In genomic region chr19:18013621-18014111, GRCh38 we compare ENCODE assay signal across 9 cellular contexts. TPM values are rescaled to one million over a fixed set of nuclear protein-coding genes. Genes with fewer than 3 reads are reported as not detected.
A peak's percentile ranks its signal among the peaks of the same experiment; 100 is the strongest.
DNase-seq lines count a peak whose midpoint lies in the region; ATAC-seq and TF ChIP-seq lines count a peak whose summit lies in the region.
"Had no signal": no experiment of that assay in that cellular context is flagged by ENCODE, and none has a peak within 500 bp of the region (broad histone marks: within the 10 kb centered on the region; RNA-seq: fewer than 3 reads in every experiment).

No MANE protein-coding gene starts in this region.

- no peak for TF ChIP-seq EP300 in transverse colon (IDR thresholded peaks at IDR 0.05; ENCODE audit: low read depth)

- CTCF ChIA-PET in activated naive CD4-positive, alpha-beta T cell treated with anti-CD3 and anti-CD28 coated beads, Interleukin-2, amount 10 ng/mL, durations not matched to agents 7 days and 5 days (lab: Charles Lee), result interaction anchor here (1.4 to 1.9 kb wide), 4 partner anchors 8 to 46 kb away, joined by 3 to 8 read pairs (median 3); no protein-coding TSS in a partner anchor

- H3K9me3 ChIP-seq in body of pancreas (no peaks in the 10 kb centered on the region), mucosa of descending colon (no peaks in the 10 kb centered on the region), transverse colon (no peaks in the 10 kb centered on the region)
- H3K9me3 ChIP-seq: MG63 had no signal

- H3K27me3 Mint-ChIP-seq in activated naive CD4-positive, alpha-beta T cell treated with anti-CD3 and anti-CD28 coated beads, Interleukin-2, amount 10 ng/mL, durations not matched to agents 7 days and 5 days, result no peaks in the 10 kb centered on the region

- TF ChIP-seq CTCF in body of pancreas (IDR thresholded peaks at IDR 0.05), result no peak
- TF ChIP-seq CTCF in mucosa of descending colon (IDR thresholded peaks at IDR 0.05), result no peak
- no peak for TF ChIP-seq CTCF in transverse colon (IDR thresholded peaks at IDR 0.05)

- peak overlapping the region; percentile 57 for H3K4me3 Mint-ChIP-seq in activated naive CD4-positive, alpha-beta T cell treated with anti-CD3 and anti-CD28 coated beads, Interleukin-2, amount 10 ng/mL, durations not matched to agents 7 days and 5 days

- H3K9me3 Mint-ChIP-seq in activated naive CD4-positive, alpha-beta T cell treated with anti-CD3 and anti-CD28 coated beads, Interleukin-2, amount 10 ng/mL, durations not matched to agents 7 days and 5 days, result no peaks in the 10 kb centered on the region

- peaks cover 77% of the 10 kb centered on the region for H3K4me1 Mint-ChIP-seq in activated naive CD4-positive, alpha-beta T cell treated with anti-CD3 and anti-CD28 coated beads, Interleukin-2, amount 10 ng/mL, durations not matched to agents 7 days and 5 days

- H3K27me3 ChIP-seq in body of pancreas (no peaks in the 10 kb centered on the region), transverse colon (no peaks in the 10 kb centered on the region)
- H3K27me3 ChIP-seq: MG63 had no signal

- intact Hi-C loops in body of pancreas (cut with DNase I), result no loop called here
- intact Hi-C loops in mucosa of descending colon (cut with DNase I, micrococcal nuclease), result no loop called here
- intact Hi-C loops in transverse colon (cut with DNase I; ENCODE audit: low total_unique reads), result no loop called here

- peak overlapping the region in 3 of 4 donors; percentile 51 to 68 (median 61) for H3K27ac ChIP-seq in body of pancreas
- H3K27ac ChIP-seq in transverse colon, result peak overlapping the region; percentile 34 to 66 (median 57)

- H3K36me3 Mint-ChIP-seq in activated naive CD4-positive, alpha-beta T cell treated with anti-CD3 and anti-CD28 coated beads, Interleukin-2, amount 10 ng/mL, durations not matched to agents 7 days and 5 days, result peaks cover 51% of the 10 kb centered on the region

- peak overlapping the region; percentile 98 for H3K27ac Mint-ChIP-seq in activated naive CD4-positive, alpha-beta T cell treated with anti-CD3 and anti-CD28 coated beads, Interleukin-2, amount 10 ng/mL, durations not matched to agents 7 days and 5 days

- H3K4me3 ChIP-seq in body of pancreas, result no peak overlapping the region
- H3K4me3 ChIP-seq in mucosa of descending colon, result no peak overlapping the region
- peak overlapping the region in 1 of 4 donors; percentile 3 for H3K4me3 ChIP-seq in transverse colon
- H3K4me3 ChIP-seq: MG63 had no signal

- WGBS in body of pancreas, 2 donors, result 57% methylated on average over 6 to 9 of the region's 9 CpGs
- 64% methylated on average over 9 of the region's 9 CpGs; no CpG with 5 or more reads in 1 of the 2 donors for WGBS in transverse colon (ENCODE audit: low coverage in 1 of 2), 2 donors

- DNase-seq in activated naive CD4-positive, alpha-beta T cell treated with anti-CD3 and anti-CD28 coated beads, Interleukin-2, amount 10 ng/mL, durations not matched to agents 7 days and 5 days, result no peak
- no peak for DNase-seq in activated naive CD4-positive, alpha-beta T cell (lab: John Stamatoyannopoulos, UW)
- DNase-seq in body of pancreas (peak in 1 of 4 donors; percentile 57), mucosa of descending colon (no peak), transverse colon (no peak), KG1 (lab: John Stamatoyannopoulos, UW) (no peak), GM19240 (ENCODE audit: insufficient read length, low spot score) (no peak), NCI-H510A treated with DMSO at 0.1 percent for 48 hours (lab: John Stamatoyannopoulos, UW) (no peak)
- DNase-seq: MG63 had no signal

- in situ Hi-C loops in transverse colon (cut with MboI; ENCODE audit: low pct_ligation_motif_present in 1 of 4, low pct_unique_long_range_greater_than_20kb in 1 of 4, low sequenced_read_pairs in 3 of 4), result loop anchor here in 1 of 4 donors (10.0 kb wide), 1 partner anchor 51 kb away; no protein-coding TSS in a partner anchor

- TF ChIP-seq POLR2A in body of pancreas (IDR thresholded peaks at IDR 0.05) (no peak), transverse colon (IDR thresholded peaks at IDR 0.05) (no peak)

- ATAC-seq in body of pancreas, result peak; percentile 33
- ATAC-seq in mucosa of descending colon, result peak; percentile 22

- H3K4me1 ChIP-seq in body of pancreas (peaks cover 24% of the 10 kb centered on the region), mucosa of descending colon (ENCODE audit: low read depth) (no peaks in the 10 kb centered on the region), transverse colon (peaks cover 6 to 31% (median 7%) of the 10 kb centered on the region in 4 donors)

- peaks cover 7 to 8% of the 10 kb centered on the region in 2 donors for H3K36me3 ChIP-seq in body of pancreas (replicated peaks in 1 of 2; ENCODE audit: insufficient read depth in 1 of 2, low read depth in 2 of 2)
- H3K36me3 ChIP-seq in mucosa of descending colon (ENCODE audit: low read depth), result peaks cover 13% of the 10 kb centered on the region
- H3K36me3 ChIP-seq in transverse colon, result peaks cover 0 to 42% (median 18%) of the 10 kb centered on the region in 4 donors

RNA-seq across cellular contexts. Expression of gene ARRDC2, which starts 5.7 kb away (rescaled TPM):
- total RNA-seq in body of pancreas, result 10 to 100 TPM; 23.1 to 30.1 TPM
- total RNA-seq in mucosa of descending colon, result 10 to 100 TPM; 26.4 to 31.1 (median 30.8) TPM
- 10 to 100 TPM; 28.9 to 69.6 (median 42.7) TPM for total RNA-seq in transverse colon

RNA-seq across cellular contexts. Expression of gene KCNN1, which starts 46.8 kb away (rescaled TPM):
- total RNA-seq in body of pancreas (not detected), mucosa of descending colon (under 1 TPM in 1 of 3 donors, not detected in 2; 0.79 TPM), transverse colon (1 to 10 TPM in 1 of 4 donors, not detected in 3; 1.6 TPM)
